In genomic region chr5:68287976-68288755, GRCh38 we compare ENCODE assay signal across 8 cellular contexts.
A peak's percentile ranks its signal among the peaks of the same experiment; 100 is the strongest.
DNase-seq lines count a peak whose midpoint lies in the region; ATAC-seq and TF ChIP-seq lines count a peak whose summit lies in the region.

No MANE protein-coding gene starts in this region.

- H3K27ac ChIP-seq in dorsolateral prefrontal cortex = peak overlapping the region; percentile 85 to 98 (median 95)
- H3K27ac ChIP-seq in liver (ENCODE audit: low read depth in 1 of 2, low read length in 2 of 2) = peak overlapping the region; percentile 85 to 94

- H3K27me3 ChIP-seq in dorsolateral prefrontal cortex (no peaks in the 10 kb centered on the region), liver (ENCODE audit: control insufficient read depth in 4 of 4, insufficient read depth in 4 of 4, low read length in 3 of 4) (no peaks in the 10 kb centered on the region)

- peak overlapping the region; percentile 94 for H3K27ac Mint-ChIP-seq in activated CD4-positive, alpha-beta T cell treated with anti-CD3 and anti-CD28 coated beads, Interleukin-2, amount 10 ng/mL, durations not matched to agents 7 days and 5 days

- peak; percentile 85 for DNase-seq in ELF-1 (ENCODE audit: low read depth, low spot score)
- DNase-seq in LNCaP clone FGC (ENCODE audit: low read depth) = peak; percentile 81
- DNase-seq in activated CD4-positive, alpha-beta T cell treated with anti-CD3 and anti-CD28 coated beads, Interleukin-2, amount 10 ng/mL, durations not matched to agents 7 days and 5 days = peak; percentile 64
- peak; percentile 61 to 88 (median 82) for DNase-seq in dorsolateral prefrontal cortex
- DNase-seq in stimulated activated CD4-positive, alpha-beta T cell treated with anti-CD3 and anti-CD28 coated beads, Interleukin-4, amount 100 ng/mL, for 24 hours = peak; percentile 45
- no peak for DNase-seq in NCI-H1436 (lab: John Stamatoyannopoulos, UW)

- H3K36me3 ChIP-seq in liver (ENCODE audit: control insufficient read depth in 4 of 4, insufficient read depth in 3 of 4, low read depth in 1 of 4, low read length in 3 of 4) = peaks cover 5 to 19% (median 14%) of the 10 kb centered on the region in 4 donors

- H3K4me3 Mint-ChIP-seq in activated CD4-positive, alpha-beta T cell treated with anti-CD3 and anti-CD28 coated beads, Interleukin-2, amount 10 ng/mL, durations not matched to agents 7 days and 5 days = peak overlapping the region; percentile 77

- peak; percentile 65 for ATAC-seq in GM21737 (IDR thresholded peaks at IDR 0.05; ENCODE audit: unreplicated experiment)

- TF ChIP-seq CTCF in LNCaP clone FGC (IDR thresholded peaks at IDR 0.05; ENCODE audit: control insufficient read depth, extremely low read depth, insufficient read depth) (no peak), dorsolateral prefrontal cortex (IDR thresholded peaks at IDR 0.05 in 54 of 56, conservative IDR thresholded peaks at IDR 0.05 in 2 of 56; ENCODE audit: low read depth in 1 of 56, partially characterized antibody in 56 of 56) (peak in 26 of 56 donors; percentile 4 to 52 (median 22)), liver (IDR thresholded peaks at IDR 0.05; ENCODE audit: low read depth, low read length, missing input control) (no peak)

- no peaks in the 10 kb centered on the region for H3K9me3 Mint-ChIP-seq in activated CD4-positive, alpha-beta T cell treated with anti-CD3 and anti-CD28 coated beads, Interleukin-2, amount 10 ng/mL, durations not matched to agents 7 days and 5 days

- WGBS in liver = under 1% methylated on average over 46 of the region's 46 CpGs

- POLR2A ChIA-PET in activated CD4-positive, alpha-beta T cell treated with anti-CD3 and anti-CD28 coated beads, Interleukin-2, amount 10 ng/mL, durations not matched to agents 7 days and 5 days (lab: Charles Lee) = no interaction called here

- CTCF ChIA-PET in activated CD4-positive, alpha-beta T cell treated with anti-CD3 and anti-CD28 coated beads, Interleukin-2, amount 10 ng/mL, durations not matched to agents 7 days and 5 days (lab: Charles Lee) = interaction anchor here (0.8 to 1.7 kb wide), 8 partner anchors 11 to 172 kb away, joined by 3 to 5 read pairs (median 4); no protein-coding TSS in a partner anchor

- TF ChIP-seq RAD21 in liver (IDR thresholded peaks at IDR 0.05) = peak; percentile 44

- no peaks in the 10 kb centered on the region for H3K27me3 Mint-ChIP-seq in activated CD4-positive, alpha-beta T cell treated with anti-CD3 and anti-CD28 coated beads, Interleukin-2, amount 10 ng/mL, durations not matched to agents 7 days and 5 days

- intact Hi-C loops in dorsolateral prefrontal cortex (cut with DNase I) = loop anchor here (2.0 to 10.0 kb wide), 7 partner anchors 174 to 719 kb away; no protein-coding TSS in a partner anchor

- peak overlapping the region; percentile 84 to 90 for H3K9ac ChIP-seq in liver (ENCODE audit: low read depth in 1 of 2, low read length in 2 of 2)

- H3K4me3 ChIP-seq in LNCaP clone FGC (ENCODE audit: low read depth, low read length) = peak overlapping the region; percentile 85
- peak overlapping the region; percentile 42 to 80 (median 65) for H3K4me3 ChIP-seq in dorsolateral prefrontal cortex
- H3K4me3 ChIP-seq in liver (ENCODE audit: low read depth in 1 of 3, low read length in 3 of 3) = peak overlapping the region; percentile 65 to 78 (median 71)

- H3K4me1 ChIP-seq in liver (ENCODE audit: control insufficient read depth in 4 of 4, insufficient read depth in 4 of 4, low read length in 3 of 4) = peaks cover 12 to 67% (median 54%) of the 10 kb centered on the region in 4 donors

- H3K36me3 Mint-ChIP-seq in activated CD4-positive, alpha-beta T cell treated with anti-CD3 and anti-CD28 coated beads, Interleukin-2, amount 10 ng/mL, durations not matched to agents 7 days and 5 days (ENCODE audit: low read depth) = peaks cover 48% of the 10 kb centered on the region

- peaks cover 89% of the 10 kb centered on the region for H3K4me1 Mint-ChIP-seq in activated CD4-positive, alpha-beta T cell treated with anti-CD3 and anti-CD28 coated beads, Interleukin-2, amount 10 ng/mL, durations not matched to agents 7 days and 5 days

- H3K9me3 ChIP-seq in liver (ENCODE audit: control insufficient read depth in 4 of 4, low read length in 3 of 4) = no peaks in the 10 kb centered on the region

TF ChIP-seq in liver, 16 proteins besides CTCF, POLR2A, EP300 and RAD21:
- TF ChIP-seq JUND (IDR thresholded peaks at IDR 0.05) = peak; percentile 29 to 44
- TF ChIP-seq EGR1 (IDR thresholded peaks at IDR 0.05; ENCODE audit: low read depth in 2 of 2) = no peak
- TF ChIP-seq HNF4G (IDR thresholded peaks at IDR 0.05) = no peak
- TF ChIP-seq SP1 (IDR thresholded peaks at IDR 0.05) = peak; percentile 58
- TF ChIP-seq FOXA1 (IDR thresholded peaks at IDR 0.05) = no peak
- peak; percentile 42 to 46 for TF ChIP-seq HNF4A (conservative IDR thresholded peaks at IDR 0.05)
- TF ChIP-seq RXRA (IDR thresholded peaks at IDR 0.05) = peak; percentile 51 to 66
- TF ChIP-seq ZBTB33 (IDR thresholded peaks at IDR 0.05) = peak; percentile 40
- TF ChIP-seq GABPA (IDR thresholded peaks at IDR 0.05 in 1 of 2, conservative IDR thresholded peaks at IDR 0.05 in 1 of 2) = no peak
- TF ChIP-seq ATF3 (IDR thresholded peaks at IDR 0.05) = no peak
- TF ChIP-seq MAX (IDR thresholded peaks at IDR 0.05) = peak; percentile 72
- peak; percentile 77 for TF ChIP-seq YY1 (IDR thresholded peaks at IDR 0.05)
- peak; percentile 67 for TF ChIP-seq TAF1 (conservative IDR thresholded peaks at IDR 0.05)
- TF ChIP-seq REST (IDR thresholded peaks at IDR 0.05) = no peak
- no peak for TF ChIP-seq NR2F2 (IDR thresholded peaks at IDR 0.05)
- TF ChIP-seq FOXA2 (IDR thresholded peaks at IDR 0.05) = peak; percentile 4
